ENCODE assay signal across 1 cellular context in the genomic region with DNA sequence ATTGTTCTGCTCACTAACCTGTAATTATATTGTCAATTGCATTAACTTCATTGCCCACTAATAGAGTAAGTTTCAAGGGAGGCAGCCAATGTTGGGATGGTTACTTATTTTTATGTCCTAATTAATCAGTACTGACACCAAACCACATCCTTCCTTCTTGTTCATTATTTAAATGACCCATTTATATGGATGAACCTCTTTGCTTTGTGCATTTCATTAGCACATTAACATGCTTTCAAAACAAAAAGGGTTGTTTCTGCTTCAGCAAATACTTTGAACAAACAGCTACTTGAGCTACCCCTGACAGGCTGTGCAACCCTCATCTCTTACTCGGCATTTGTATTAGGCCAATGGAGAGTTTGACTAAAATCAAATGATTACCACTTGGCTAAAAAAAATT.
TF ChIP-seq lines count a peak whose summit lies in the region.

No MANE protein-coding gene starts in this region.

TF ChIP-seq in HEK293, 187 proteins besides CTCF, POLR2A, EP300 and RAD21:
- TF ChIP-seq, protein P1, sequence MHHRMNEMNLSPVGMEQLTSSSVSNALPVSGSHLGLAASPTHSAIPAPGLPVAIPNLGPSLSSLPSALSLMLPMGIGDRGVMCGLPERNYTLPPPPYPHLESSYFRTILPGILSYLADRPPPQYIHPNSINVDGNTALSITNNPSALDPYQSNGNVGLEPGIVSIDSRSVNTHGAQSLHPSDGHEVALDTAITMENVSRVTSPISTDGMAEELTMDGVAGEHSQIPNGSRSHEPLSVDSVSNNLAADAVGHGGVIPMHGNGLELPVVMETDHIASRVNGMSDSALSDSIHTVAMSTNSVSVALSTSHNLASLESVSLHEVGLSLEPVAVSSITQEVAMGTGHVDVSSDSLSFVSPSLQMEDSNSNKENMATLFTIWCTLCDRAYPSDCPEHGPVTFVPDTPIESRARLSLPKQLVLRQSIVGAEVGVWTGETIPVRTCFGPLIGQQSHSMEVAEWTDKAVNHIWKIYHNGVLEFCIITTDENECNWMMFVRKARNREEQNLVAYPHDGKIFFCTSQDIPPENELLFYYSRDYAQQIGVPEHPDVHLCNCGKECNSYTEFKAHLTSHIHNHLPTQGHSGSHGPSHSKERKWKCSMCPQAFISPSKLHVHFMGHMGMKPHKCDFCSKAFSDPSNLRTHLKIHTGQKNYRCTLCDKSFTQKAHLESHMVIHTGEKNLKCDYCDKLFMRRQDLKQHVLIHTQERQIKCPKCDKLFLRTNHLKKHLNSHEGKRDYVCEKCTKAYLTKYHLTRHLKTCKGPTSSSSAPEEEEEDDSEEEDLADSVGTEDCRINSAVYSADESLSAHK (tag by site-specific recombination; IDR thresholded peaks at IDR 0.05), result peak; percentile 10; the same call in 1 of the 2 replicates
- TF ChIP-seq ZNF366 (tag by site-specific recombination; conservative IDR thresholded peaks at IDR 0.05), result peak; percentile 55
- peak; percentile 33; the same call in 1 of the 2 replicates for TF ChIP-seq FEZF1 (tag by site-specific recombination; IDR thresholded peaks at IDR 0.05)
- peak; percentile 90 for TF ChIP-seq SP7 (tag by site-specific recombination; IDR thresholded peaks at IDR 0.05)
- no peak for TF ChIP-seq ZNF513 (tag by site-specific recombination; IDR thresholded peaks at IDR 0.05)
- TF ChIP-seq, protein P2, sequence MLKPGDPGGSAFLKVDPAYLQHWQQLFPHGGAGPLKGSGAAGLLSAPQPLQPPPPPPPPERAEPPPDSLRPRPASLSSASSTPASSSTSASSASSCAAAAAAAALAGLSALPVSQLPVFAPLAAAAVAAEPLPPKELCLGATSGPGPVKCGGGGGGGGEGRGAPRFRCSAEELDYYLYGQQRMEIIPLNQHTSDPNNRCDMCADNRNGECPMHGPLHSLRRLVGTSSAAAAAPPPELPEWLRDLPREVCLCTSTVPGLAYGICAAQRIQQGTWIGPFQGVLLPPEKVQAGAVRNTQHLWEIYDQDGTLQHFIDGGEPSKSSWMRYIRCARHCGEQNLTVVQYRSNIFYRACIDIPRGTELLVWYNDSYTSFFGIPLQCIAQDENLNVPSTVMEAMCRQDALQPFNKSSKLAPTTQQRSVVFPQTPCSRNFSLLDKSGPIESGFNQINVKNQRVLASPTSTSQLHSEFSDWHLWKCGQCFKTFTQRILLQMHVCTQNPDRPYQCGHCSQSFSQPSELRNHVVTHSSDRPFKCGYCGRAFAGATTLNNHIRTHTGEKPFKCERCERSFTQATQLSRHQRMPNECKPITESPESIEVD (tag by site-specific recombination; IDR thresholded peaks at IDR 0.05), result peak; percentile 35; the same call in 1 of the 2 replicates
- peak; percentile 72 for TF ChIP-seq OSR2 (tag by site-specific recombination; IDR thresholded peaks at IDR 0.05)
- TF ChIP-seq ZNF174 (tag by site-specific recombination; IDR thresholded peaks at IDR 0.05), result no peak
